ENCODE assay signal across 8 cellular contexts in the genomic region with DNA sequence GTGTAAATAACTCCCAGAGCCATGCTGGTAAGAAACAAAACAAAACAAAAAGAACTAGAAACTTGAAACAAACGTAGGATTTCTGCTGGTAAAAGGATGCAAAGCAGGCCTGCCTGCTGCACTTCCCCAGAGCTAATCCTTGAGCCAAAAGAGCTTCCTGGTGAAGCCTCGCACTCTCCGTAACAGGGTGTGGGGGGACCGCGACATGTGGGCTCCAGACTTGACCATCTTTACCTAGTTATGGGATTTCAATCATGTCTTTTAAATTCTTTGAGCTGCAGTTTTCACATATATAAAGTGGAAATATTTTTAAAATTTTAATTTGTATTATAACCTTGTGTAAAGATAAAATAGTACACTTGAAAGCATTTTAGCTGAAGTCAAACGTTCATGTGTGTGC.
DNase-seq lines count a peak whose midpoint lies in the region; ATAC-seq and TF ChIP-seq lines count a peak whose summit lies in the region.
"Not testable (repeated sequence)": the region's sequence is repeated elsewhere in the genome, so short reads cannot be mapped to it uniquely, and the experiment has no call there.

No MANE protein-coding gene starts in this region.

- not testable (repeated sequence) for H3K9me3 ChIP-seq in spleen, upper lobe of right lung

- WGBS in spleen, 5 donors, result 82 to 91% (median 87%) methylated on average over 4 of the region's 6 CpGs

- not testable (repeated sequence) for H3K27ac Mint-ChIP-seq in chondrocyte (ENCODE audit: unreplicated experiment); osteocyte (ENCODE audit: unreplicated experiment)

- not testable (repeated sequence) for H3K4me3 Mint-ChIP-seq in chondrocyte (ENCODE audit: unreplicated experiment); osteocyte (ENCODE audit: unreplicated experiment)

- not testable (repeated sequence) for H3K27me3 ChIP-seq in spleen (replicated peaks in 1 of 7); upper lobe of right lung

- not testable (repeated sequence) for H3K4me3 ChIP-seq in spleen, upper lobe of right lung

- not testable (repeated sequence) for H3K9me3 Mint-ChIP-seq in chondrocyte (ENCODE audit: low read depth); osteocyte (ENCODE audit: unreplicated experiment)

- ATAC-seq in Right ventricle myocardium inferior; Right ventricle myocardium superior (ENCODE audit: poor library complexity); upper lobe of right lung: not testable (repeated sequence)

- not testable (repeated sequence) for H3K27me3 Mint-ChIP-seq in chondrocyte (ENCODE audit: low read depth); osteocyte (ENCODE audit: unreplicated experiment)

- H3K4me1 Mint-ChIP-seq in chondrocyte (ENCODE audit: low read depth); osteocyte (ENCODE audit: unreplicated experiment): not testable (repeated sequence)

- H3K27ac ChIP-seq in spleen, upper lobe of right lung: not testable (repeated sequence)

- intact Hi-C loops in Right ventricle myocardium inferior (cut with DNase I); Right ventricle myocardium superior (cut with DNase I); posterior vena cava (cut with DNase I); spleen (cut with DNase I; ENCODE audit: low total_unique reads); upper lobe of right lung (cut with DNase I): not testable (repeated sequence)

- peak; percentile 58 for DNase-seq in activated effector memory CD4-positive, alpha-beta T cell treated with anti-CD3 and anti-CD28 coated beads, Interleukin-2, amount 50 U/mL, for 16 hours
- DNase-seq in chondrocyte (ENCODE audit: low spot score) (peak; percentile 74), Right ventricle myocardium inferior (ENCODE audit: missing footprints) (peak; percentile 62), Right ventricle myocardium superior (peak; percentile 24), osteocyte (ENCODE audit: extremely low spot score, unreplicated experiment) (peak; percentile 83), posterior vena cava (ENCODE audit: low spot score) (peak; percentile 14), spleen (peak; percentile 23), upper lobe of right lung (peak; percentile 37)

- H3K36me3 ChIP-seq in spleen, upper lobe of right lung: not testable (repeated sequence)

- not testable (repeated sequence) for TF ChIP-seq CTCF in chondrocyte (IDR thresholded peaks at IDR 0.05); osteocyte (IDR thresholded peaks at IDR 0.05); spleen (IDR thresholded peaks at IDR 0.05 in 8 of 11, conservative IDR thresholded peaks at IDR 0.05 in 3 of 11); upper lobe of right lung (IDR thresholded peaks at IDR 0.05)

- H3K4me1 ChIP-seq in spleen, upper lobe of right lung: not testable (repeated sequence)

- H3K36me3 Mint-ChIP-seq in chondrocyte (ENCODE audit: low read depth); osteocyte (ENCODE audit: unreplicated experiment): not testable (repeated sequence)

- not testable (repeated sequence) for TF ChIP-seq POLR2A in spleen (IDR thresholded peaks at IDR 0.05)

Comparison
In these comparisons a context has a peak if more than half of its experiments do, and no peak if none do; other contexts are left out.
1. DNase-seq: peak in every context shown above with its lines; median percentile 83 in osteocyte; 74 in chondrocyte; 62 in Right ventricle myocardium inferior; 58 in activated effector memory CD4-positive, alpha-beta T cell treated with anti-CD3 and anti-CD28 coated beads, Interleukin-2, amount 50 U/mL, for 16 hours; 37 in upper lobe of right lung; 24 in Right ventricle myocardium superior; 23 in spleen; 14 in posterior vena cava.